14 cellular contexts compared by ENCODE assay signal in the genomic region with DNA sequence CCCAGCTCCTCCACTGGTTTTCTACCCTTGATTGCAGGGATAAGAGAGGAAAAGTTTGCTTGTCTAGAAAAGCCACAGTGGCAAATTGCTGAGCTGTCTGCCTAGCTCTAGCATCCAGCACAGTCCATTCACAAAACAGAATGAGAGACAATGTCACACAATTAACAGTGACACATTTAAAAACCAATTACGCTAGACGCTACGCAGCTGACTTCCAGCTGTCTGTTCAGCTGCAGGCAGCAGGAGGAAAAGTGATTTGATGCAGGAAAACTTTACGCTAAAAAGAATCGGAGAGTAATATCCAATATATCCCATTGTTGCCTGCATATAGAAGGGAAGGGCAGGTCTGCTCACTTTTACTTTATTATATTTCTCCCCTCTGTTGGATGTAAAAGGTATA.
A peak's percentile ranks its signal among the peaks of the same experiment; 100 is the strongest.
DNase-seq lines count a peak whose midpoint lies in the region; ATAC-seq and TF ChIP-seq lines count a peak whose summit lies in the region.
"Had no signal": no experiment of that assay in that cellular context is flagged by ENCODE, and none has a peak within 500 bp of the region (broad histone marks: within the 10 kb centered on the region; RNA-seq: fewer than 3 reads in every experiment).

No MANE protein-coding gene starts in this region.

- H4K91ac ChIP-seq in IMR-90 (ENCODE audit: insufficient read depth, low read depth, low read length) (peak overlapping the region; percentile 69), neuronal stem cell (ENCODE audit: low read depth, low read length, poor library complexity) (no peak overlapping the region)

- no TSS peak for BruUV-seq in IMR-90 (replicated peaks; lab: Mats Ljungman, UMichigan)

- H3K27ac ChIP-seq in IMR-90 (ENCODE audit: insufficient read depth, low read length): no peak overlapping the region
- peak overlapping the region; percentile 83 for H3K27ac ChIP-seq in epithelial cell of prostate
- H3K27ac ChIP-seq in neuronal stem cell (replicated peaks; ENCODE audit: low read length): peak overlapping the region; percentile 39
- H3K27ac ChIP-seq: neutrophil, Peyer's patch had no signal

- H2AK9ac ChIP-seq in IMR-90 (replicated peaks; ENCODE audit: low read depth, low read length, poor library complexity): no peak overlapping the region

- no peak for TF ChIP-seq RAD21 in IMR-90 (IDR thresholded peaks at IDR 0.05; ENCODE audit: low read length)

- no peak overlapping the region for H3K4me3 ChIP-seq in IMR-90 (ENCODE audit: insufficient read depth, low read depth, low read length)
- H3K4me3 ChIP-seq in neuronal stem cell (ENCODE audit: low read length in 2 of 2): no peak overlapping the region
- H3K4me3 ChIP-seq: Peyer's patch had no signal

- H2BK5ac ChIP-seq in IMR-90 (ENCODE audit: low read depth, low read length, poor library complexity, severe bottlenecking) (no peak overlapping the region), neuronal stem cell (ENCODE audit: low read length) (no peak overlapping the region)

- TF ChIP-seq POLR2A in IMR-90 (IDR thresholded peaks at IDR 0.05; ENCODE audit: low read depth, low read length): no peak

- H3K18ac ChIP-seq in IMR-90 (ENCODE audit: low read depth, low read length) (peak overlapping the region; percentile 69; the same call in 1 of the 2 replicates), neuronal stem cell (ENCODE audit: low read length) (no peak overlapping the region)

- H2AK5ac ChIP-seq in IMR-90 (ENCODE audit: low read depth, low read length): peak overlapping the region; percentile 80
- H2AK5ac ChIP-seq in neuronal stem cell (ENCODE audit: low read depth, low read length): no peak overlapping the region

- no CpG with 5 or more reads among the region's 5 CpGs for WGBS in IMR-90 (ENCODE audit: extremely low coverage in 2 of 2, insufficient read length in 1 of 2), 2 experiments
- no CpG with 5 or more reads among the region's 5 CpGs for WGBS in neuronal stem cell (ENCODE audit: extremely low coverage in 2 of 2, insufficient read length in 2 of 2, insufficient replicate concordance in 1 of 2), 2 donors

- H2BK20ac ChIP-seq in IMR-90 (ENCODE audit: low read depth, low read length): peak overlapping the region; percentile 79

- H3K4ac ChIP-seq in IMR-90 (ENCODE audit: low read depth, low read length) (peak overlapping the region; percentile 56; the same call in 1 of the 2 replicates), neuronal stem cell (ENCODE audit: low read length) (no peak overlapping the region)

- no peak overlapping the region for H3K56ac ChIP-seq in IMR-90 (ENCODE audit: extremely low read depth, insufficient read depth, low read length)

- in situ Hi-C loops in IMR-90 (cut with MboI; ENCODE audit: low sequenced_read_pairs): no loop called here

- peak overlapping the region; percentile 22; the same call in 2 of the 3 replicates for H2BK15ac ChIP-seq in IMR-90 (ENCODE audit: low read depth, low read length)
- no peak overlapping the region for H2BK15ac ChIP-seq in neuronal stem cell (ENCODE audit: low read length)

- H4K8ac ChIP-seq in IMR-90 (ENCODE audit: low read depth in 2 of 2, low read length in 2 of 2) (peak overlapping the region in 1 of 2 experiments; percentile 72; a peak in 1 of 4 replicates), neuronal stem cell (ENCODE audit: low read depth, low read length) (no peak overlapping the region)

- DNase-seq in ELF-1 (ENCODE audit: low read depth, low spot score): peak; percentile 36
- DNase-seq in IMR-90: no peak
- DNase-seq in epithelial cell of prostate (ENCODE audit: low read depth, low spot score): no peak
- DNase-seq in neuronal stem cell (ENCODE audit: low spot score): no peak
- DNase-seq in left ventricle myocardium superior: no peak
- DNase-seq in NCI-H2196 (lab: John Stamatoyannopoulos, UW; ENCODE audit: unreplicated experiment): no peak
- no peak for DNase-seq in stimulated activated CD4-positive, alpha-beta T cell treated with anti-CD3 and anti-CD28 coated beads, Interleukin-2, amount 100 ng/mL, for 48 hours
- DNase-seq: CD4-positive, alpha-beta T cell; midbrain; NCI-H1417 treated with DMSO at 0.1 percent for 48 hours; NCI-H774; Peyer's patch had no signal

- no peak overlapping the region for H2BK12ac ChIP-seq in neuronal stem cell (ENCODE audit: low read length)

- POLR2A ChIA-PET in IMR-90 (lab: Charles Lee; ENCODE audit: unreplicated experiment): no interaction called here

- no peak overlapping the region for H3K4me2 ChIP-seq in IMR-90 (ENCODE audit: low read depth, low read length)
- H3K4me2 ChIP-seq in neuronal stem cell (ENCODE audit: insufficient read depth, low read length, poor library complexity, severe bottlenecking): no peak overlapping the region

- dilution Hi-C loops in IMR-90 (cut with HindIII; ENCODE audit: low sequenced_read_pairs, unreplicated experiment): no loop called here

- H3K9me3 ChIP-seq in IMR-90 (ENCODE audit: control insufficient read depth, insufficient read depth, low read length) (no peaks in the 10 kb centered on the region), neuronal stem cell (replicated peaks in 1 of 2; ENCODE audit: control insufficient read depth in 2 of 2, insufficient read depth in 1 of 2, low read depth in 1 of 2, low read length in 2 of 2) (peaks cover 0 to 8% of the 10 kb centered on the region in 2 donors)
- H3K9me3 ChIP-seq: neutrophil, Peyer's patch had no signal

- peak overlapping the region; percentile 48; the same call in 1 of the 2 replicates for H3K23ac ChIP-seq in IMR-90 (ENCODE audit: low read depth, low read length)
- no peak overlapping the region for H3K23ac ChIP-seq in neuronal stem cell (ENCODE audit: low read depth, low read length, poor library complexity)

- peak overlapping the region; percentile 56 for H3K14ac ChIP-seq in IMR-90 (replicated peaks; ENCODE audit: low read depth, low read length)
- no peak overlapping the region for H3K14ac ChIP-seq in neuronal stem cell (ENCODE audit: low read length)

- H3K9me1 ChIP-seq in IMR-90 (ENCODE audit: insufficient read depth, low read length): peaks cover 6% of the 10 kb centered on the region; the same call in 1 of the 2 replicates

- no peak overlapping the region for H3K9ac ChIP-seq in IMR-90 (ENCODE audit: low read depth, low read length)
- H3K9ac ChIP-seq in neuronal stem cell (ENCODE audit: low read depth, low read length, poor library complexity): no peak overlapping the region

- H4K5ac ChIP-seq in IMR-90 (ENCODE audit: low read depth, low read length): no peak overlapping the region

- H3K4me1 ChIP-seq in IMR-90 (ENCODE audit: control insufficient read depth, insufficient read depth, low read length): peaks cover 12% of the 10 kb centered on the region
- peaks cover 14 to 29% of the 10 kb centered on the region in 2 donors for H3K4me1 ChIP-seq in neuronal stem cell (ENCODE audit: control insufficient read depth in 2 of 2, insufficient read depth in 1 of 2, low read depth in 1 of 2, low read length in 2 of 2)
- H3K4me1 ChIP-seq: Peyer's patch had no signal

- H3K36me3 ChIP-seq in IMR-90 (ENCODE audit: control insufficient read depth, insufficient read depth, low read length) (no peaks in the 10 kb centered on the region), neuronal stem cell (replicated peaks in 1 of 2; ENCODE audit: control insufficient read depth in 2 of 2, insufficient read depth in 2 of 2, low read length in 2 of 2) (no peaks in the 10 kb centered on the region)
- H3K36me3 ChIP-seq: neutrophil, Peyer's patch had no signal

- no peak for TF ChIP-seq CTCF in IMR-90 (conservative IDR thresholded peaks at IDR 0.05; ENCODE audit: low read depth, low read length)

- ATAC-seq in IMR-90 (ENCODE audit: low read depth) (no peak), left ventricle myocardium superior (no peak), HG03342 (IDR thresholded peaks at IDR 0.05; ENCODE audit: unreplicated experiment) (no peak)

- H3K27me3 ChIP-seq in IMR-90 (ENCODE audit: control insufficient read depth, insufficient read depth, low read length) (no peaks in the 10 kb centered on the region), neuronal stem cell (ENCODE audit: control insufficient read depth in 3 of 3, insufficient read depth in 3 of 3, low read depth in 1 of 3, low read length in 3 of 3) (no peaks in the 10 kb centered on the region)
- H3K27me3 ChIP-seq: neutrophil, Peyer's patch had no signal

- H3K79me1 ChIP-seq in IMR-90 (ENCODE audit: low read depth in 1 of 2, low read length in 2 of 2): no peaks in the 10 kb centered on the region
- H3K79me1 ChIP-seq in neuronal stem cell (ENCODE audit: low read depth, low read length): no peaks in the 10 kb centered on the region

- no peaks in the 10 kb centered on the region for H4K20me1 ChIP-seq in IMR-90 (ENCODE audit: insufficient read depth, low read length)

- H2BK120ac ChIP-seq in IMR-90 (ENCODE audit: low read depth, low read length) (peak overlapping the region; percentile 81), neuronal stem cell (ENCODE audit: low read depth, low read length) (no peak overlapping the region)

- intact Hi-C loops in IMR-90 (cut with micrococcal nuclease) (no loop called here), left ventricle myocardium superior (cut with micrococcal nuclease) (no loop called here)

- no peak overlapping the region for H2AFZ ChIP-seq in IMR-90 (replicated peaks; ENCODE audit: low read length, poor library complexity)
- H2AFZ ChIP-seq in neuronal stem cell (ENCODE audit: low read length): peak overlapping the region; percentile 46

- CTCF ChIA-PET in IMR-90 (lab: Yijun Ruan, JAX): no interaction called here

TF ChIP-seq in IMR-90, 13 proteins besides CTCF, POLR2A, EP300 and RAD21:
- no peak for TF ChIP-seq MAFK (IDR thresholded peaks at IDR 0.05; ENCODE audit: low read depth, low read length)
